ENCODE assay signal across 8 cellular contexts in genomic region chr6:79813854-79814477, GRCh38.
DNase-seq lines count a peak whose midpoint lies in the region; ATAC-seq and TF ChIP-seq lines count a peak whose summit lies in the region.

No MANE protein-coding gene starts in this region.

- H3K9me3 Mint-ChIP-seq in endothelial cell (ENCODE audit: unreplicated experiment) (no peaks in the 10 kb centered on the region), naive B cell (no peaks in the 10 kb centered on the region)

- H3K27ac Mint-ChIP-seq in endothelial cell (ENCODE audit: unreplicated experiment): no peak overlapping the region
- H3K27ac Mint-ChIP-seq in naive B cell: no peak overlapping the region

- in situ Hi-C loops in Caki2 (cut with HindIII; ENCODE audit: low pct_unique_long_range_greater_than_20kb, low sequenced_read_pairs): no loop called here

- H3K36me3 Mint-ChIP-seq in endothelial cell (ENCODE audit: low read depth, unreplicated experiment): no peaks in the 10 kb centered on the region
- H3K36me3 Mint-ChIP-seq in naive B cell: no peaks in the 10 kb centered on the region

- H3K27me3 Mint-ChIP-seq in endothelial cell (ENCODE audit: unreplicated experiment) (no peaks in the 10 kb centered on the region), naive B cell (peaks cover 11 to 13% (median 11%) of the 10 kb centered on the region in 3 donors)

- H3K4me3 Mint-ChIP-seq in endothelial cell (ENCODE audit: unreplicated experiment) (no peak overlapping the region), naive B cell (no peak overlapping the region)

- peak; percentile 88 for TF ChIP-seq CTCF in endothelial cell (IDR thresholded peaks at IDR 0.05; ENCODE audit: unreplicated experiment)

- DNase-seq in Caki2 (ENCODE audit: low read depth): peak; percentile 46
- DNase-seq in NCI-H69 (lab: John Stamatoyannopoulos, UW): peak; percentile 94
- DNase-seq in activated CD8-positive, alpha-beta memory T cell treated with anti-CD3 and anti-CD28 coated beads for 24 hours: peak; percentile 83
- DNase-seq in endothelial cell (ENCODE audit: low spot score): peak; percentile 81
- DNase-seq in naive B cell: peak; percentile 38
- peak; percentile 23 to 50 for DNase-seq in stimulated activated CD8-positive, alpha-beta memory T cell treated with anti-CD3 and anti-CD28 coated beads, Interleukin-7, amount 100 ng/mL, for 48 hours (ENCODE audit: extremely low read depth in 1 of 2, low read depth in 1 of 2)

- H3K4me1 Mint-ChIP-seq in endothelial cell (ENCODE audit: unreplicated experiment) (no peaks in the 10 kb centered on the region), naive B cell (no peaks in the 10 kb centered on the region)

- ATAC-seq in GM19372 (IDR thresholded peaks at IDR 0.05; ENCODE audit: low read depth, unreplicated experiment) (peak; percentile 94), HG03432 (IDR thresholded peaks at IDR 0.05; ENCODE audit: unreplicated experiment) (peak; percentile 90), naive B cell (ENCODE audit: low read depth in 2 of 2) (peak in 1 of 2 donors; percentile 61)

Comparison
In these comparisons a context has a peak if more than half of its experiments do, and no peak if none do; other contexts are left out.
1. DNase-seq: peak in every context shown above with its lines; median percentile 94 in NCI-H69; 83 in activated CD8-positive, alpha-beta memory T cell treated with anti-CD3 and anti-CD28 coated beads for 24 hours; 81 in endothelial cell; 46 in Caki2; 38 in naive B cell; 36 in stimulated activated CD8-positive, alpha-beta memory T cell treated with anti-CD3 and anti-CD28 coated beads, Interleukin-7, amount 100 ng/mL, for 48 hours.